ENCODE assay signal across 16 cellular contexts in the genomic region with DNA sequence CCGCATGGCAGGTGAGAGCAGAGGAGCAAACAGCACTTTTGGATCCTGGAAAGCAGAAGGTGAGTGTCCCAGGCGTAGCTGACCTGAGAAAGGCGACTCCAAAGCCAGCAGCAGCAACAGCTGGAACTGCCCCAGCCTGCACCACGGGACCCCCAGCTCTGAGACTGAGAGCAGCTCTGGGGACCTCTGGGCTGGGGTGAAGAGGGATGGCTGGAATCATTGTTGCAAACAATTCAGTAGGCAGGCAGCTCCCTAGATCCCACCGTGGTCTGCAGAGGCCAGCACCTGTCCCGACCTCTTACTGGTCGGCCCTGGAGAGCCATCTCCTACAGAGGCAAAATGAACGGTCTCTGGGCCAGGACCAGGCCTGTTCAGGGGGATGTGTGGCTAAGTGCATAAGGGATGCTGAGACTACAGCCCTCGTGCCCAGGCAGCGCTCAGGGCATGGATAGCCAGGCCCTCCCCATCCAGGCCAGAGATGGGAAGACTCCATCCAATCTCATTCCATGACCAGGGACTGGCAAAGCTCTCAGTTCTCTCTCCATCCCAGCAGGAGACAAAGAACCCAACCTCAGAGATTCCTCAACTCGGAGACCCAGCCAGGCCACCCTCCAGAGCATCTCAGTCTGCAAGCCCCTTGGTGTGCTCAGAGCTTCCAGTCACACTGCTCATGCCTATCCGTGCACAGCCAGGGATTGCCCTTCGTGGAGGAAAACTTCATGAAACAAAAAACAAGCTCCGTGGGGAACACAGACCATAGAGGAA. TPM values are rescaled to one million over a fixed set of nuclear protein-coding genes. Genes with fewer than 3 reads are reported as not detected.
"Had no signal": no experiment of that assay in that cellular context is flagged by ENCODE, and none has a peak within 500 bp of the region (broad histone marks: within the 10 kb centered on the region; RNA-seq: fewer than 3 reads in every experiment).

No MANE protein-coding gene starts in this region.

- H3K4me1 ChIP-seq: colonic mucosa, esophagus squamous epithelium, pancreas, tibial nerve had no signal

- H3K27me3 Mint-ChIP-seq: T-helper 17 cell had no signal

- DNase-seq: activated CD4-positive, alpha-beta memory T cell treated with anti-CD3 and anti-CD28 coated beads, Interleukin-2, amount 10 ng/mL, durations not matched to agents 7 days and 5 days; activated CD8-positive, alpha-beta memory T cell treated with anti-CD3 and anti-CD28 coated beads, Interleukin-2, amount 50 U/mL, for 48 hours; colonic mucosa; esophagus squamous epithelium; foreskin fibroblast; mesenchymal stem cell; SIG-M5 had no signal

- ATAC-seq: stimulated activated effector memory CD8-positive, alpha-beta T cell treated with anti-CD3 and anti-CD28 coated beads, Interleukin-12 subunit alpha, Interleukin-12 subunit beta, amount 100 ng/mL, for 72 hours; T-helper 17 cell had no signal

- H3K36me3 Mint-ChIP-seq: stimulated activated effector memory CD8-positive, alpha-beta T cell treated with anti-CD3 and anti-CD28 coated beads, Interleukin-12 subunit alpha, Interleukin-12 subunit beta, amount 100 ng/mL, for 72 hours had no signal

- H3K4me1 Mint-ChIP-seq: activated CD4-positive, alpha-beta memory T cell treated with anti-CD3 and anti-CD28 coated beads, Interleukin-2, amount 10 ng/mL, durations not matched to agents 7 days and 5 days; nephron progenitor cell; stimulated activated effector memory CD8-positive, alpha-beta T cell treated with anti-CD3 and anti-CD28 coated beads, Interleukin-12 subunit alpha, Interleukin-12 subunit beta, amount 100 ng/mL, for 72 hours had no signal

- H3K27ac Mint-ChIP-seq: activated CD4-positive, alpha-beta memory T cell treated with anti-CD3 and anti-CD28 coated beads, Interleukin-2, amount 10 ng/mL, durations not matched to agents 7 days and 5 days; activated T-helper 2 cell treated with anti-CD3 and anti-CD28 coated beads, Interferon-gamma antibody, Interleukin-2, Interleukin-4, amounts not matched to agents 10 μg/mL and 5 μg/mL and 100 μg/mL, durations not matched to agents 14 hours and 24 hours and 36 hours; nephron progenitor cell; T-helper 17 cell had no signal

- H3K9me3 Mint-ChIP-seq: activated CD4-positive, alpha-beta memory T cell treated with anti-CD3 and anti-CD28 coated beads, Interleukin-2, amount 10 ng/mL, durations not matched to agents 7 days and 5 days; activated T-helper 2 cell treated with anti-CD3 and anti-CD28 coated beads, Interferon-gamma antibody, Interleukin-2, Interleukin-4, amounts not matched to agents 10 μg/mL and 5 μg/mL and 100 μg/mL, durations not matched to agents 14 hours and 24 hours and 36 hours; nephron progenitor cell; stimulated activated effector memory CD8-positive, alpha-beta T cell treated with anti-CD3 and anti-CD28 coated beads, Interleukin-12 subunit alpha, Interleukin-12 subunit beta, amount 100 ng/mL, for 72 hours had no signal

- H3K9me3 ChIP-seq: colonic mucosa, esophagus squamous epithelium, pancreas had no signal

- H3K4me3 ChIP-seq: colonic mucosa, esophagus squamous epithelium, pancreas, tibial nerve had no signal

- H3K4me3 Mint-ChIP-seq: activated CD4-positive, alpha-beta memory T cell treated with anti-CD3 and anti-CD28 coated beads, Interleukin-2, amount 10 ng/mL, durations not matched to agents 7 days and 5 days; nephron progenitor cell; stimulated activated effector memory CD8-positive, alpha-beta T cell treated with anti-CD3 and anti-CD28 coated beads, Interleukin-12 subunit alpha, Interleukin-12 subunit beta, amount 100 ng/mL, for 72 hours; T-helper 17 cell had no signal

- H3K27me3 ChIP-seq: colonic mucosa, esophagus squamous epithelium, pancreas, tibial nerve had no signal

- H3K27ac ChIP-seq: colonic mucosa, esophagus squamous epithelium, pancreas, tibial nerve had no signal

- H3K36me3 ChIP-seq: colonic mucosa, pancreas had no signal

RNA-seq across cellular contexts. Expression of a gene that starts 38.2 kb away (rescaled TPM):
- total RNA-seq: activated CD4-positive, alpha-beta memory T cell treated with anti-CD3 and anti-CD28 coated beads, Interleukin-2, amount 10 ng/mL, durations not matched to agents 7 days and 5 days; activated T-helper 2 cell treated with anti-CD3 and anti-CD28 coated beads, Interferon-gamma antibody, Interleukin-2, Interleukin-4, amounts not matched to agents 10 μg/mL and 5 μg/mL and 100 μg/mL, durations not matched to agents 14 hours and 24 hours and 36 hours; cardiac septum; esophagus squamous epithelium; pancreas; renal cortical epithelial cell; subcutaneous adipose tissue; tibial nerve had no signal
